Comparison of ENCODE assay signal across 12 cellular contexts in the genomic region with DNA sequence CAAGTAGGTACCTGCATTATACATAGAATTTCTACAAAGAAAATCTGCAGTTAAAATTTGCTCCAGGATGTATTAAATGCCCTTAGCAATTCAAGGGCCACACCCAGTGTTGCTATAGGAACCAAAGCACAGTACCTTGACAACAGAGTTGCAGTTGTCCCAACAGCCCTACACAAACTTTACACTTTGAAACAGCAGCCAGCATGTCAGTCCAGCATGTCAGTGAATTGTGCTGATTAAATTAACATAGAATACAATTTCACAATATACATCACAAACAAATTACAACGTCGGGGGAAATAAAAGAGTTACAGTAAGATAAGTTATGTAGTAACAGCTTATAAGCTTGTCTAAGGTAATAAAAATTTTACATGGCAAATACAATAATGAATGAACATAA.
DNase-seq lines count a peak whose midpoint lies in the region; ATAC-seq, FAIRE-seq and TF ChIP-seq lines count a peak whose summit lies in the region.
"Had no signal": no experiment of that assay in that cellular context is flagged by ENCODE, and none has a peak within 500 bp of the region (broad histone marks: within the 10 kb centered on the region; RNA-seq: fewer than 3 reads in every experiment).

No MANE protein-coding gene starts in this region.

- intact Hi-C loops in right cardiac atrium (cut with DNase I), result no loop called here

- no peak for TF ChIP-seq CTCF in upper lobe of left lung (IDR thresholded peaks at IDR 0.05)

- no peak for TF ChIP-seq EP300 in upper lobe of left lung (IDR thresholded peaks at IDR 0.05)

- H3K27ac ChIP-seq in right cardiac atrium (ENCODE audit: low read length), result peak overlapping the region; percentile 38
- peak overlapping the region in 2 of 4 donors; percentile 78 to 83 for H3K27ac ChIP-seq in upper lobe of left lung

- FAIRE-seq in H54 (lab: Jason Lieb, UNC), result no peak

- DNase-seq in SIG-M5 treated with dmso at 0.1 percent for 504 hours (lab: John Stamatoyannopoulos, UW; ENCODE audit: unreplicated experiment) (peak; percentile 7), SIG-M5 (lab: John Stamatoyannopoulos, UW) (no peak), SW480 (ENCODE audit: low spot score) (peak; percentile 71), right cardiac atrium (no peak), upper lobe of left lung (peak in 1 of 2 donors; percentile 62), H54 (ENCODE audit: insufficient read length, low spot score) (no peak)
- DNase-seq: AML-193, cerebellar nuclear complex, glutamatergic neuron had no signal

- H3K9me3 ChIP-seq in right cardiac atrium (ENCODE audit: control insufficient read depth, low read length) (no peaks in the 10 kb centered on the region), upper lobe of left lung (no peaks in the 10 kb centered on the region)

- H3K27me3 ChIP-seq in right cardiac atrium (ENCODE audit: control insufficient read depth, insufficient read depth) (no peaks in the 10 kb centered on the region), upper lobe of left lung (no peaks in the 10 kb centered on the region)

- H3K4me3 ChIP-seq in right cardiac atrium (ENCODE audit: low read length), result no peak overlapping the region
- H3K4me3 ChIP-seq in upper lobe of left lung, result no peak overlapping the region

- no peaks in the 10 kb centered on the region for H3K36me3 ChIP-seq in upper lobe of left lung

- H3K4me1 ChIP-seq in right cardiac atrium (ENCODE audit: control insufficient read depth, insufficient read depth, low read length) (peaks cover 27% of the 10 kb centered on the region), upper lobe of left lung (peaks cover 23 to 34% (median 28%) of the 10 kb centered on the region in 4 donors)

- 49% methylated on average over 2 of the region's 2 CpGs for WGBS in right cardiac atrium
- 30 to 46% methylated on average over 2 of the region's 2 CpGs for WGBS in upper lobe of left lung, 2 donors

- ATAC-seq in right cardiac atrium (peak in 1 of 2 donors; percentile 38), upper lobe of left lung (ENCODE audit: low FRiP score in 2 of 2) (peak; percentile 18 to 41), GM21619 (IDR thresholded peaks at IDR 0.05; ENCODE audit: unreplicated experiment) (no peak), HG03565 (IDR thresholded peaks at IDR 0.05; ENCODE audit: unreplicated experiment) (no peak)
- ATAC-seq: activated CD4-positive, CD25-positive, alpha-beta regulatory T cell treated with anti-CD3 and anti-CD28 coated beads, Interleukin-2, amount 50 U/mL, for 24 hours had no signal

- TF ChIP-seq POLR2A in upper lobe of left lung (IDR thresholded peaks at IDR 0.05) (no peak), H54 (IDR thresholded peaks at IDR 0.05; ENCODE audit: low read depth, low read length) (no peak)

Comparison
In these comparisons a context has a peak if more than half of its experiments do, and no peak if none do; other contexts are left out.
1. DNase-seq: peak in SIG-M5 treated with dmso at 0.1 percent for 504 hours (single experiment) and SW480 (single experiment); none in SIG-M5 (single experiment), right cardiac atrium (0 of 3) and H54 (single experiment).
2. ATAC-seq: peak in upper lobe of left lung (2 of 2); none in GM21619 (single experiment) and HG03565 (single experiment).